Comparison of ENCODE assay signal across 10 cellular contexts in the genomic region with DNA sequence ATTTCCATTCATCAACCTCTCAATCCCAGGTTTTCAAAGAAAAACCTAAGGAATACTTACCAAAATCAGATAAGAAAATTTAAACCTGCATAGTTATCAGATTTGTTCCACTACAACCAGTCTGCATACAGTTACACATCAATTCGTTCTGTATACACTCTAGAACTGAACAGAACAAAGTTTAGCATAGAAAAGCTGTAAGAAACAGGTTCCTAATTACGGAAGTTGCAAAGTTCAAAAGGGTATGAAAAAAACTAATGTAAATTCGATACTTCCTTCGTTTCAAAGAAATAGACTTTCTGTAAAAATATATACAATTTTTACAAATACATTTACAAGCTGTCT. TPM values are rescaled to one million over a fixed set of nuclear protein-coding genes. Genes with fewer than 3 reads are reported as not detected.
A peak's percentile ranks its signal among the peaks of the same experiment; 100 is the strongest.
DNase-seq lines count a peak whose midpoint lies in the region; ATAC-seq and TF ChIP-seq lines count a peak whose summit lies in the region.
"Had no signal": no experiment of that assay in that cellular context is flagged by ENCODE, and none has a peak within 500 bp of the region (broad histone marks: within the 10 kb centered on the region; RNA-seq: fewer than 3 reads in every experiment).

No MANE protein-coding gene starts in this region.

- peaks cover 4 to 74% (median 60%) of the 10 kb centered on the region in 4 donors for H3K4me1 ChIP-seq in sigmoid colon

- no peaks in the 10 kb centered on the region for H3K9me2 ChIP-seq in SU-DHL-6 (replicated peaks; ENCODE audit: insufficient read depth, low read length)

- peaks cover 71% of the 10 kb centered on the region for H3F3A ChIP-seq in SU-DHL-6 (ENCODE audit: insufficient read depth)

- intact Hi-C loops in sigmoid colon (cut with DNase I): loop anchor here (5.0 kb wide), 1 partner anchor 36 kb away; no protein-coding TSS in a partner anchor

- DNase-seq in GM12865 (ENCODE audit: low read depth) (no peak), fibroblast of the aortic adventitia (ENCODE audit: low read depth) (no peak), sigmoid colon (no peak)
- DNase-seq: head of caudate nucleus had no signal

- peak overlapping the region; percentile 99 for H3K9ac ChIP-seq in SU-DHL-6 (ENCODE audit: low read length)

- H3K27ac ChIP-seq in SU-DHL-6 (ENCODE audit: low read depth, low read length): peak overlapping the region; percentile 91
- H3K27ac ChIP-seq in sigmoid colon: peak overlapping the region; percentile 95 to 99 (median 97)
- H3K27ac ChIP-seq: RWPE1 had no signal

- peak overlapping the region; percentile 81 for H3K4me2 ChIP-seq in SU-DHL-6 (ENCODE audit: low read depth, low read length, poor library complexity, severe bottlenecking)

- peaks cover 52% of the 10 kb centered on the region for H4K20me1 ChIP-seq in SU-DHL-6 (ENCODE audit: low read depth, low read length)

- no peak for TF ChIP-seq POLR2A in sigmoid colon (IDR thresholded peaks at IDR 0.05)

- H3K4me3 ChIP-seq in GM12865 (ENCODE audit: low read depth, low read length) (peak overlapping the region; percentile 95), SU-DHL-6 (ENCODE audit: insufficient read depth, low read length, poor library complexity, severe bottlenecking) (peak overlapping the region; percentile 96), fibroblast of the aortic adventitia (ENCODE audit: low read depth, low read length) (peak overlapping the region; percentile 99), sigmoid colon (peak overlapping the region; percentile 77 to 98 (median 94))

- no peak for TF ChIP-seq EP300 in sigmoid colon (IDR thresholded peaks at IDR 0.05)

- no peak overlapping the region for H2AFZ ChIP-seq in SU-DHL-6 (ENCODE audit: low read depth, low read length, severe bottlenecking)

- WGBS in sigmoid colon, 2 donors: 2% methylated on average over 4 of the region's 4 CpGs

- H3K36me3 ChIP-seq in SU-DHL-6 (ENCODE audit: low read length): peaks cover 60% of the 10 kb centered on the region
- peaks cover 31 to 69% (median 39%) of the 10 kb centered on the region in 4 donors for H3K36me3 ChIP-seq in sigmoid colon

- H3K9me3 ChIP-seq in SU-DHL-6 (ENCODE audit: insufficient read depth, low read length) (no peaks in the 10 kb centered on the region), sigmoid colon (no peaks in the 10 kb centered on the region)

- no peak for TF ChIP-seq CTCF in GM12865 (IDR thresholded peaks at IDR 0.05; ENCODE audit: insufficient read depth, low read depth, low read length, missing control alignments)
- TF ChIP-seq CTCF in SU-DHL-6 (IDR thresholded peaks at IDR 0.05; ENCODE audit: insufficient read depth, low read length, poor library complexity, severe bottlenecking): no peak
- TF ChIP-seq CTCF in fibroblast of the aortic adventitia (IDR thresholded peaks at IDR 0.05; ENCODE audit: insufficient read depth, low read length): no peak
- no peak for TF ChIP-seq CTCF in sigmoid colon (IDR thresholded peaks at IDR 0.05)

- peaks cover 77% of the 10 kb centered on the region for H3K79me2 ChIP-seq in SU-DHL-6 (ENCODE audit: insufficient read depth, low read length)

- ATAC-seq in HG03139 (IDR thresholded peaks at IDR 0.05; ENCODE audit: unreplicated experiment) (no peak), HG03520 (IDR thresholded peaks at IDR 0.05; ENCODE audit: unreplicated experiment) (no peak), HG03196 (IDR thresholded peaks at IDR 0.05; ENCODE audit: unreplicated experiment) (no peak), HG02571 (IDR thresholded peaks at IDR 0.05; ENCODE audit: unreplicated experiment) (no peak)

- H3K27me3 ChIP-seq in SU-DHL-6 (ENCODE audit: low read length) (no peaks in the 10 kb centered on the region), sigmoid colon (no peaks in the 10 kb centered on the region)

RNA-seq across cellular contexts. Expression of a gene that starts 3.1 kb away (rescaled TPM):
- total RNA-seq in fibroblast of the aortic adventitia (ENCODE audit: low replicate concordance) (130 and 212 TPM in 2 replicates), sigmoid colon (100 to 1,000 TPM; 159 to 352 (median 212) TPM)
- polyA plus RNA-seq in sigmoid colon: 100 to 1,000 TPM; 119 to 194 (median 153) TPM

RNA-seq across cellular contexts. Expression of a gene that starts 27.1 kb away (rescaled TPM):
- total RNA-seq in fibroblast of the aortic adventitia (ENCODE audit: low replicate concordance) (11.9 and 13.0 TPM in 2 replicates), sigmoid colon (10 to 100 TPM; 14.6 to 36.0 (median 24.3) TPM)
- 10 to 100 TPM in 1 of 3 donors, 1 to 10 TPM in 2; 2.1 to 14.0 (median 4.8) TPM for polyA plus RNA-seq in sigmoid colon

RNA-seq across cellular contexts. Expression of a gene that starts 53.1 kb away (rescaled TPM):
- 82.1 and 156 TPM in 2 replicates for total RNA-seq in fibroblast of the aortic adventitia (ENCODE audit: low replicate concordance)
- total RNA-seq in sigmoid colon: 100 to 1,000 TPM; 114 to 150 (median 129) TPM
- polyA plus RNA-seq in sigmoid colon: 100 to 1,000 TPM; 181 to 242 (median 217) TPM
